8 cellular contexts compared by ENCODE assay signal in the genomic region with DNA sequence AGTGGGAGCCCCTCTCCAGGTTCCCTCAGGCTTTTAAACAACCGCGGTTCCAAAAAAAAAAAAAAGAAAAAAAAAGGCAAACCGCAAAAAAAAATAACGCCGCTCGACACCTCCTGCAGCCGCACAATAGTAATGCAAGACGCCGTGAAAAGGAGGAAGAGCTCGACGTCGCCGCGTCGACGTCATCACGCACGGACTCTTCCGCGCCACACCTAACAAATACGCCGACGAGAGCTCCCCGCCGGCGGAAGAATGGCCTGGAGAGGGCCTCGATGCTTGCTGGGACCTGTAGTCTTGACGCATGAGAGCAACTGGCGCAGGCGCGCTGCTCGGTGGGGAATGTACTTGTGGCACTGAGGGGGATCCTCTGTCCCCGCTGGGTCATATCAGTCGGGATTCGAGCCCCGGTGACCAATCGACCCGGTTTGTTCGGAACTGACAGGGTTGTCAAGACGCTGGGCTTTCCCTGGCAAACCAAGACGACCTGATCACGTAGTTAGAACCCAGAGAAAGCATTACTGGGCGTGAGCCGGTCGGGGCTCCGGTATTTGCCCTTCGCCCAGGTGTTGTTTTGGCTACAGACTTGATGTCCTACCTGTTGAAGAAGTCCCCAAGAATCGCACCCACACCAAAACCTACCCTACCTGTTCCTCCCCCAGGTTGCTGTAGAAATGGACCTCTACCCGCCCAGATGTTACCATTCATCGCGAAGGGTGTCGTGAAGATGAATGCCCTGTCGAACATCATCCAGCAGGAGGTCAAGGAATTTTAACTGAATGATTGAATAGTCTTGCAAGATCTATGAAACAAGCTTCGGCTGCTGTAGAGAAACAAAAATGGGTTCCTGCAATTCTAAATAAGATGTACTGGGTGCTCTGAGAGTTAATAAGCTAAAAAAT. TPM values are rescaled to one million over a fixed set of nuclear protein-coding genes. Genes with fewer than 3 reads are reported as not detected.
DNase-seq lines count a peak whose midpoint lies in the region; ATAC-seq and TF ChIP-seq lines count a peak whose summit lies in the region.

A gene (minus strand): TSS at position 131 of the 899 bp plus-strand sequence. CDS start 166 bp downstream, outside the sequence.

- H3K9me3 ChIP-seq in parathyroid adenoma (ENCODE audit: control insufficient read depth, low read length) (no peaks in the 10 kb centered on the region), transverse colon (no peaks in the 10 kb centered on the region)

- H2AFZ ChIP-seq in parathyroid adenoma = peak within 1 kb of the TSS; percentile 93

- peaks cover 4% of the 10 kb centered on the region for H3K36me3 Mint-ChIP-seq in activated naive CD8-positive, alpha-beta T cell treated with anti-CD3 and anti-CD28 coated beads, Interleukin-2, amount 50 U/mL, for 24 hours (ENCODE audit: low read depth)

- H3K4me1 ChIP-seq in parathyroid adenoma (peaks cover 2% of the 10 kb centered on the region), transverse colon (peaks cover 17 to 47% (median 24%) of the 10 kb centered on the region in 4 donors)

- DNase-seq in GM12865 (ENCODE audit: low read depth) = peak; percentile 99
- peak; percentile 94 for DNase-seq in NCI-H128 (lab: John Stamatoyannopoulos, UW; ENCODE audit: unreplicated experiment)
- peak; percentile 86 to 92 for DNase-seq in SW 1271 (lab: John Stamatoyannopoulos, UW)
- peak; percentile 93 for DNase-seq in activated naive CD8-positive, alpha-beta T cell treated with anti-CD3 and anti-CD28 coated beads, Interleukin-2, amount 50 U/mL, for 24 hours
- peak; percentile 99 for DNase-seq in Right ventricle myocardium superior
- peak; percentile 97 for DNase-seq in transverse colon

- H3K79me2 ChIP-seq in parathyroid adenoma = peaks cover 2% of the 10 kb centered on the region

- no peaks in the 10 kb centered on the region for H3K9me3 Mint-ChIP-seq in activated naive CD8-positive, alpha-beta T cell treated with anti-CD3 and anti-CD28 coated beads, Interleukin-2, amount 50 U/mL, for 24 hours

- peak within 1 kb of the TSS; percentile 96 for H3K4me3 ChIP-seq in GM12865 (ENCODE audit: low read depth, low read length)
- peak within 1 kb of the TSS; percentile 86 for H3K4me3 ChIP-seq in parathyroid adenoma (ENCODE audit: low read depth, low read length)
- peak within 1 kb of the TSS; percentile 59 to 93 (median 69) for H3K4me3 ChIP-seq in transverse colon

- peak within 1 kb of the TSS; percentile 67 for H3K9ac ChIP-seq in parathyroid adenoma

- H3K4me2 ChIP-seq in parathyroid adenoma (ENCODE audit: low read length) = peak within 1 kb of the TSS; percentile 89

- no peak for TF ChIP-seq EP300 in transverse colon (IDR thresholded peaks at IDR 0.05; ENCODE audit: low read depth)

- no peaks in the 10 kb centered on the region for H3K27me3 Mint-ChIP-seq in activated naive CD8-positive, alpha-beta T cell treated with anti-CD3 and anti-CD28 coated beads, Interleukin-2, amount 50 U/mL, for 24 hours

- H3K27ac ChIP-seq in parathyroid adenoma (peak within 1 kb of the TSS; percentile 88), transverse colon (peak within 1 kb of the TSS; percentile 95 to 100 (median 97))

- intact Hi-C loops in Right ventricle myocardium superior (cut with DNase I) (no loop called here), transverse colon (cut with DNase I; ENCODE audit: low total_unique reads) (no loop called here)

- H3K36me3 ChIP-seq in parathyroid adenoma (ENCODE audit: control insufficient read depth, insufficient read depth, low read length) (no peaks in the 10 kb centered on the region), transverse colon (no peaks in the 10 kb centered on the region)

- H3K4me1 Mint-ChIP-seq in activated naive CD8-positive, alpha-beta T cell treated with anti-CD3 and anti-CD28 coated beads, Interleukin-2, amount 50 U/mL, for 24 hours = peaks cover 29% of the 10 kb centered on the region

- in situ Hi-C loops in transverse colon (cut with MboI; ENCODE audit: low pct_ligation_motif_present in 1 of 4, low pct_unique_long_range_greater_than_20kb in 1 of 4, low sequenced_read_pairs in 3 of 4) = loop anchor here (10.0 to 25.0 kb wide), 2 partner anchors 474 to 477 kb away; no protein-coding TSS in a partner anchor

- peak within 1 kb of the TSS; percentile 88 for H3K4me3 Mint-ChIP-seq in activated naive CD8-positive, alpha-beta T cell treated with anti-CD3 and anti-CD28 coated beads, Interleukin-2, amount 50 U/mL, for 24 hours

- peak; percentile 91 for TF ChIP-seq POLR2A in transverse colon (IDR thresholded peaks at IDR 0.05)

- H3K27me3 ChIP-seq in parathyroid adenoma (ENCODE audit: control insufficient read depth, insufficient read depth, low read length) (no peaks in the 10 kb centered on the region), transverse colon (no peaks in the 10 kb centered on the region)

- H3K27ac Mint-ChIP-seq in activated naive CD8-positive, alpha-beta T cell treated with anti-CD3 and anti-CD28 coated beads, Interleukin-2, amount 50 U/mL, for 24 hours = peak within 1 kb of the TSS; percentile 94

- WGBS in transverse colon (ENCODE audit: low coverage in 1 of 2), 2 donors = 3 to 4% methylated on average over 5 to 52 of the region's 54 CpGs

- peak; percentile 6 for TF ChIP-seq CTCF in GM12865 (IDR thresholded peaks at IDR 0.05; ENCODE audit: insufficient read depth, low read depth, low read length, missing control alignments)
- peak; percentile 25 for TF ChIP-seq CTCF in parathyroid adenoma (IDR thresholded peaks at IDR 0.05)
- TF ChIP-seq CTCF in transverse colon (IDR thresholded peaks at IDR 0.05) = peak; percentile 22 to 84 (median 52)

- ATAC-seq in HG02678 (IDR thresholded peaks at IDR 0.05; ENCODE audit: unreplicated experiment) (peak; percentile 97), Right ventricle myocardium superior (ENCODE audit: poor library complexity) (peak; percentile 99)
- ATAC-seq in activated naive CD8-positive, alpha-beta T cell treated with anti-CD3 and anti-CD28 coated beads, Interleukin-2, amount 50 U/mL, for 24 hours = peak; percentile 99

RNA-seq across cellular contexts. Expression of the gene that starts here (rescaled TPM):
- total RNA-seq in Right ventricle myocardium superior = 23.5 TPM
- total RNA-seq in transverse colon = 10 to 100 TPM; 22.4 to 31.1 (median 26.2) TPM

Comparison
In these comparisons a context has a peak if more than half of its experiments do, and no peak if none do; other contexts are left out.
1. Peak in every context shown above with its lines: DNase-seq, ATAC-seq, H3K4me3 ChIP-seq and H3K27ac ChIP-seq.